1 cellular context compared by ENCODE assay signal in the genomic region with DNA sequence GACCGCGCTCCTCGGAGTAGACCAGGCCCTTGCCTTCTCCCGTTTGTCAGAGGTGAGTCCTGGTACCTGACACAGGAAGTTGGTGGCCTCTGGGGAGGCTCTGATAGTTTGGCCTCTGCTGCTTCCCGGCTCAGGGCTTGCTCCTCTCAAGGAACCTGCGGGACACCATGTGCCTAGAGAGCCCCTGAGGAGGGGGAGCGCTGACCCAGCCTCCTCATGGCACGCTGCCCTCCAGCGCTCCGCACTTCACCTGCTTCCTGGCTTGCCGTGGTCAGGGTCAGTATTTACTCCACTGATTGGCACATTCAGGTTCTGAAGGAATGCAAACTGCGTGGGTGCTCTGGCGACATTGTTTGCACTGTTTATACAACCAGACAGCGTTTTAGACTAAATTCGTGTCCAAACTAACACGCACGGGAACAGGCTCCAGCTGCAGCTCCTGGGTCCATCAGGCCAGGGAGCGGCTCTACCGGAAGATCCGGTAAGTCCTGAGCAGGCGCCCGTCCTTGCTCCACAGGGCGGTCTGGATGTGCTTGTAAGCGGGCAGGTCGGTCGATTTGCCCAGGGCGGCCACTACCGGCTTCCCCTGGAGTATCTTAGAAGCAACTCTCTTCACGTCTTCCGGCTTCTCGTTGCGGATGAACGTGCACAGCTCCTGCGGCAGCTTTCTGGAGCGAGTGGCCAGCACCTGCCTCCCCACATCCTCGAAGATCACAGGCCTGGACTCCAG.
TF ChIP-seq lines count a peak whose summit lies in the region.

No MANE protein-coding gene starts in this region.

TF ChIP-seq in IMR-90, 13 proteins besides CTCF, POLR2A, EP300 and RAD21 (continued from another document):
- TF ChIP-seq, protein P1, sequence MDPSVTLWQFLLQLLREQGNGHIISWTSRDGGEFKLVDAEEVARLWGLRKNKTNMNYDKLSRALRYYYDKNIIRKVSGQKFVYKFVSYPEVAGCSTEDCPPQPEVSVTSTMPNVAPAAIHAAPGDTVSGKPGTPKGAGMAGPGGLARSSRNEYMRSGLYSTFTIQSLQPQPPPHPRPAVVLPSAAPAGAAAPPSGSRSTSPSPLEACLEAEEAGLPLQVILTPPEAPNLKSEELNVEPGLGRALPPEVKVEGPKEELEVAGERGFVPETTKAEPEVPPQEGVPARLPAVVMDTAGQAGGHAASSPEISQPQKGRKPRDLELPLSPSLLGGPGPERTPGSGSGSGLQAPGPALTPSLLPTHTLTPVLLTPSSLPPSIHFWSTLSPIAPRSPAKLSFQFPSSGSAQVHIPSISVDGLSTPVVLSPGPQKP (IDR thresholded peaks at IDR 0.05; ENCODE audit: borderline replicate concordance, low read depth, low read length), result no peak
- TF ChIP-seq BHLHE40 (IDR thresholded peaks at IDR 0.05; ENCODE audit: low read depth, low read length), result no peak
TF ChIP-seq in IMR-90: peak in this region for 0.
